ENCODE assay signal across 27 cellular contexts in genomic region chr3:52625041-52625440, GRCh38.
"Had no signal": no experiment of that assay in that cellular context is flagged by ENCODE, and none has a peak within 500 bp of the region (broad histone marks: within the 10 kb centered on the region; RNA-seq: fewer than 3 reads in every experiment).

No MANE protein-coding gene starts in this region.

- ATAC-seq: activated naive CD8-positive, alpha-beta T cell treated with anti-CD3 and anti-CD28 coated beads, Interleukin-2, amount 50 U/mL, for 24 hours; effector memory CD8-positive, alpha-beta T cell; gastroesophageal sphincter; sciatic nerve; stimulated activated memory B cell treated with anti-CD40 and anti-IgM and Interleukin-4, amounts not matched to agents 10 μg/mL and 1 μg/mL and 100 μg/mL, for 72 hours had no signal

- H3K27ac ChIP-seq: gastroesophageal sphincter, hepatocyte, neutrophil, ovary, prostate gland, skin epidermis, stomach, tibial nerve, VCaP had no signal

- H3K27me3 Mint-ChIP-seq: activated naive CD4-positive, alpha-beta T cell treated with anti-CD3 and anti-CD28 coated beads, Interleukin-2, amount 50 U/mL, for 24 hours; activated naive CD8-positive, alpha-beta T cell treated with anti-CD3 and anti-CD28 coated beads, Interleukin-2, amount 50 U/mL, for 24 hours; effector memory CD8-positive, alpha-beta T cell; stimulated activated memory B cell treated with anti-CD40 and anti-IgM and Interleukin-4, amounts not matched to agents 10 μg/mL and 1 μg/mL and 100 μg/mL, for 72 hours had no signal

- H3K9me3 ChIP-seq: gastroesophageal sphincter, neutrophil, ovary, prostate gland, stomach, tibial nerve had no signal

- H3K4me1 Mint-ChIP-seq: nephron; stimulated activated memory B cell treated with anti-CD40 and anti-IgM and Interleukin-4, amounts not matched to agents 10 μg/mL and 1 μg/mL and 100 μg/mL, for 72 hours had no signal

- H2AFZ ChIP-seq: hepatocyte had no signal

- H3K4me1 ChIP-seq: gastroesophageal sphincter, prostate gland, tibial nerve had no signal

- H3K4me2 ChIP-seq: hepatocyte had no signal

- H3K27ac Mint-ChIP-seq: activated naive CD4-positive, alpha-beta T cell treated with anti-CD3 and anti-CD28 coated beads, Interleukin-2, amount 50 U/mL, for 24 hours; activated naive CD8-positive, alpha-beta T cell treated with anti-CD3 and anti-CD28 coated beads, Interleukin-2, amount 50 U/mL, for 24 hours; activated T-helper 2 cell treated with anti-CD3 and anti-CD28 coated beads, Interferon-gamma antibody, Interleukin-2, Interleukin-4, amounts not matched to agents 10 μg/mL and 5 μg/mL and 100 μg/mL, durations not matched to agents 14 hours and 24 hours and 36 hours; nephron; stimulated activated memory B cell treated with anti-CD40 and anti-IgM and Interleukin-4, amounts not matched to agents 10 μg/mL and 1 μg/mL and 100 μg/mL, for 72 hours had no signal

- H3K27me3 ChIP-seq: gastroesophageal sphincter, hepatocyte, neutrophil, ovary, stomach, tibial nerve had no signal

- H3K4me3 Mint-ChIP-seq: activated naive CD4-positive, alpha-beta T cell treated with anti-CD3 and anti-CD28 coated beads, Interleukin-2, amount 50 U/mL, for 24 hours; activated naive CD8-positive, alpha-beta T cell treated with anti-CD3 and anti-CD28 coated beads, Interleukin-2, amount 50 U/mL, for 24 hours; effector memory CD8-positive, alpha-beta T cell; nephron; stimulated activated memory B cell treated with anti-CD40 and anti-IgM and Interleukin-4, amounts not matched to agents 10 μg/mL and 1 μg/mL and 100 μg/mL, for 72 hours had no signal

- H3K4me3 ChIP-seq: gastroesophageal sphincter, hepatocyte, ovary, prostate gland, skin epidermis, stomach, tibial nerve had no signal

- H3K79me2 ChIP-seq: hepatocyte had no signal

- H3K36me3 ChIP-seq: ovary had no signal

- H3K9me3 Mint-ChIP-seq: activated naive CD4-positive, alpha-beta T cell treated with anti-CD3 and anti-CD28 coated beads, Interleukin-2, amount 50 U/mL, for 24 hours; activated naive CD8-positive, alpha-beta T cell treated with anti-CD3 and anti-CD28 coated beads, Interleukin-2, amount 50 U/mL, for 24 hours; activated T-helper 2 cell treated with anti-CD3 and anti-CD28 coated beads, Interferon-gamma antibody, Interleukin-2, Interleukin-4, amounts not matched to agents 10 μg/mL and 5 μg/mL and 100 μg/mL, durations not matched to agents 14 hours and 24 hours and 36 hours; effector memory CD8-positive, alpha-beta T cell; nephron; stimulated activated memory B cell treated with anti-CD40 and anti-IgM and Interleukin-4, amounts not matched to agents 10 μg/mL and 1 μg/mL and 100 μg/mL, for 72 hours had no signal

- DNase-seq: activated CD4-positive, alpha-beta T cell treated with anti-CD3 and anti-CD28 coated beads for 4 hours; activated CD4-positive, alpha-beta T cell treated with anti-CD3 and anti-CD28 coated beads, Interleukin-2, amount 50 U/mL, for 4 hours; activated naive CD8-positive, alpha-beta T cell treated with anti-CD3 and anti-CD28 coated beads, Interleukin-2, amount 50 U/mL, for 24 hours; amygdala; caudate nucleus; cortex of kidney; effector memory CD8-positive, alpha-beta T cell; erythroblast; islet precursor cell; mammary epithelial cell; ovary; retina; stimulated activated CD4-positive, alpha-beta T cell treated with anti-CD3 and anti-CD28 coated beads, Interleukin-4, amount 100 ng/mL, for 24 hours; stomach; T-helper 9 cell had no signal
